In genomic region chr18:48940854-48941531, GRCh38 we compare ENCODE assay signal across 8 cellular contexts. TPM values are rescaled to one million over a fixed set of nuclear protein-coding genes. Genes with fewer than 3 reads are reported as not detected.
DNase-seq lines count a peak whose midpoint lies in the region; ATAC-seq, FAIRE-seq and TF ChIP-seq lines count a peak whose summit lies in the region.

No MANE protein-coding gene starts in this region.

- H3K4ac ChIP-seq in H1 (replicated peaks; ENCODE audit: insufficient read length, low read depth, low read length) = no peak overlapping the region

- peaks cover 80% of the 10 kb centered on the region for H3K36me3 Mint-ChIP-seq in activated CD4-positive, alpha-beta T cell treated with anti-CD3 and anti-CD28 coated beads, Interleukin-2, amount 10 ng/mL, durations not matched to agents 7 days and 5 days (ENCODE audit: low read depth)

- H4K91ac ChIP-seq in H1 (replicated peaks; ENCODE audit: insufficient read length, low read length) = no peak overlapping the region

- peak overlapping the region; percentile 15; the same call in 1 of the 2 replicates for H2BK20ac ChIP-seq in H1 (ENCODE audit: low read length)

- DNase-seq in activated CD4-positive, alpha-beta T cell treated with anti-CD3 and anti-CD28 coated beads, Interleukin-2, amount 10 ng/mL, durations not matched to agents 7 days and 5 days = peak; percentile 93
- no peak for DNase-seq in H1 (ENCODE audit: low read depth in 1 of 2, low spot score in 2 of 2)
- no peak for DNase-seq in NCI-H69 (lab: John Stamatoyannopoulos, UW)
- DNase-seq in NOMO-1 treated with DMSO at 0.1 percent for 48 hours (lab: John Stamatoyannopoulos, UW; ENCODE audit: unreplicated experiment) = no peak
- DNase-seq in ecto neural progenitor cell (ENCODE audit: low spot score) = no peak

- H3K23me2 ChIP-seq in H1 (ENCODE audit: low read depth, low read length) = no peaks in the 10 kb centered on the region

- H3K18ac ChIP-seq in H1 (ENCODE audit: extremely low read depth, low read length) = no peak overlapping the region

- H2BK15ac ChIP-seq in H1 (ENCODE audit: low read length) = peak overlapping the region; percentile 63; the same call in 1 of the 2 replicates

- H3K27me3 Mint-ChIP-seq in activated CD4-positive, alpha-beta T cell treated with anti-CD3 and anti-CD28 coated beads, Interleukin-2, amount 10 ng/mL, durations not matched to agents 7 days and 5 days = no peaks in the 10 kb centered on the region

- H3K27ac ChIP-seq in H1 (ENCODE audit: low read depth, low read length) = no peak overlapping the region
- peak overlapping the region; percentile 78 for H3K27ac ChIP-seq in skeletal muscle tissue (ENCODE audit: low read depth, low read length)

- peaks cover 3 to 31% of the 10 kb centered on the region in 2 experiments for H4K20me1 ChIP-seq in H1 (replicated peaks in 1 of 2; ENCODE audit: control insufficient read depth in 1 of 2, insufficient read depth in 2 of 2, low read length in 2 of 2)

- H3K9ac ChIP-seq in H1 (replicated peaks in 1 of 4; ENCODE audit: extremely low read depth in 1 of 4, low read depth in 3 of 4, low read length in 3 of 4) = no peak overlapping the region
- H3K9ac ChIP-seq in skeletal muscle tissue (ENCODE audit: low read depth in 1 of 3, low read length in 3 of 3) = peak overlapping the region in 1 of 3 donors; percentile 40

- 0 out of 2 replicates have a peak overlapping the region, but pooled peaks have one; percentile 35 for H2BK5ac ChIP-seq in H1 (ENCODE audit: low read depth, low read length)

- peak overlapping the region; percentile 98 for H3K27ac Mint-ChIP-seq in activated CD4-positive, alpha-beta T cell treated with anti-CD3 and anti-CD28 coated beads, Interleukin-2, amount 10 ng/mL, durations not matched to agents 7 days and 5 days

- no peak overlapping the region for H4K8ac ChIP-seq in H1 (ENCODE audit: extremely low read depth, insufficient read depth, low read length)

- no peak overlapping the region for H2BK120ac ChIP-seq in H1 (replicated peaks; ENCODE audit: low read depth, low read length)

- no peak overlapping the region; a peak in 1 of 4 replicates for H3K4me2 ChIP-seq in H1 (ENCODE audit: insufficient read depth in 1 of 2, low read depth in 2 of 2, low read length in 2 of 2)

- H2AFZ ChIP-seq in H1 (ENCODE audit: low read length) = no peak overlapping the region

- no peaks in the 10 kb centered on the region for H3K9me3 Mint-ChIP-seq in activated CD4-positive, alpha-beta T cell treated with anti-CD3 and anti-CD28 coated beads, Interleukin-2, amount 10 ng/mL, durations not matched to agents 7 days and 5 days

- peaks cover 2% of the 10 kb centered on the region; the same call in 1 of the 2 replicates for H3K79me1 ChIP-seq in H1 (ENCODE audit: low read depth, low read length)

- peaks cover 12 to 47% (median 28%) of the 10 kb centered on the region in 4 experiments for H3K4me1 ChIP-seq in H1 (replicated peaks in 1 of 4; ENCODE audit: control insufficient read depth in 3 of 4, insufficient read depth in 4 of 4, low read length in 3 of 4)
- H3K4me1 ChIP-seq in skeletal muscle tissue (ENCODE audit: control insufficient read depth in 3 of 3, insufficient read depth in 3 of 3, low read length in 3 of 3) = peaks cover 82 to 97% (median 96%) of the 10 kb centered on the region in 3 donors

- H2BK12ac ChIP-seq in H1 (ENCODE audit: low read depth, low read length) = peak overlapping the region; percentile 60; the same call in 1 of the 2 replicates

- H3K4me3 ChIP-seq in H1 (ENCODE audit: extremely low read depth in 1 of 4, insufficient read depth in 2 of 4, low read depth in 3 of 4, low read length in 4 of 4) (no peak overlapping the region), skeletal muscle tissue (ENCODE audit: low read length in 3 of 3) (no peak overlapping the region)

- CTCF ChIA-PET in activated CD4-positive, alpha-beta T cell treated with anti-CD3 and anti-CD28 coated beads, Interleukin-2, amount 10 ng/mL, durations not matched to agents 7 days and 5 days (lab: Charles Lee) = interaction anchor here (0.6 to 2.1 kb wide), 3 partner anchors 9 to 42 kb away, joined by 3 to 8 read pairs (median 4); no protein-coding TSS in a partner anchor
- CTCF ChIA-PET in H1 (lab: Charles Lee; ENCODE audit: partially characterized antibody) = interaction anchor here (0.7 to 1.8 kb wide), 5 partner anchors 10 to 169 kb away, joined by 3 to 7 read pairs (median 3); no protein-coding TSS in a partner anchor

- 85% methylated on average over 12 of the region's 12 CpGs; no CpG with 5 or more reads in 1 of the 2 experiments for WGBS in H1 (ENCODE audit: extremely low coverage in 1 of 2, insufficient coverage in 1 of 2, insufficient read length in 1 of 2, insufficient replicate concordance in 2 of 2, low coverage in 1 of 2, low lambda C conversion rate in 2 of 2, missing lambda C conversion rate in 1 of 2), 2 experiments

- H3K36me3 ChIP-seq in H1 (ENCODE audit: control insufficient read depth in 2 of 4, insufficient read depth in 4 of 4, low read length in 3 of 4) (no peaks in the 10 kb centered on the region; a peak in 1 of 8 replicates), skeletal muscle tissue (ENCODE audit: control insufficient read depth in 3 of 3, insufficient read depth in 3 of 3, low read length in 3 of 3) (peaks cover 6 to 26% (median 9%) of the 10 kb centered on the region in 3 donors)

- no peak overlapping the region for H3K14ac ChIP-seq in H1 (ENCODE audit: insufficient read length)

- ATAC-seq in GM18858 (IDR thresholded peaks at IDR 0.05; ENCODE audit: unreplicated experiment) (peak; percentile 66), HG03280 (IDR thresholded peaks at IDR 0.05; ENCODE audit: unreplicated experiment) (peak; percentile 48)

- FAIRE-seq in H1 (lab: Jason Lieb, UNC) = no peak

- H3K79me2 ChIP-seq in H1 (ENCODE audit: control insufficient read depth in 1 of 2, insufficient read depth in 2 of 2, low read length in 2 of 2) = peaks cover 39 to 85% of the 10 kb centered on the region in 2 experiments

- H3K23ac ChIP-seq in H1 (ENCODE audit: insufficient read length) = no peak overlapping the region

- no peak for TF ChIP-seq CTCF in H1 (IDR thresholded peaks at IDR 0.05; ENCODE audit: control extremely low read depth in 1 of 3, insufficient read depth in 1 of 3, low read depth in 1 of 3, low read length in 3 of 3)

- H3K9me3 ChIP-seq in H1 (ENCODE audit: insufficient read depth in 2 of 2, low read depth in 1 of 2, low read length in 1 of 2) (no peaks in the 10 kb centered on the region), skeletal muscle tissue (ENCODE audit: control insufficient read depth in 3 of 3, low read length in 3 of 3) (no peaks in the 10 kb centered on the region)

- no peak overlapping the region for H2AK5ac ChIP-seq in H1 (ENCODE audit: low read depth, low read length)

- POLR2A ChIA-PET in activated CD4-positive, alpha-beta T cell treated with anti-CD3 and anti-CD28 coated beads, Interleukin-2, amount 10 ng/mL, durations not matched to agents 7 days and 5 days (lab: Charles Lee) = no interaction called here
- POLR2A ChIA-PET in H1 (lab: Charles Lee; ENCODE audit: partially characterized antibody) = interaction anchor here (1.2 to 3.1 kb wide), 8 partner anchors 9 to 50 kb away, joined by 3 to 18 read pairs (median 4); no protein-coding TSS in a partner anchor

- H4K5ac ChIP-seq in H1 (ENCODE audit: insufficient read length, low read depth, low read length) = no peak overlapping the region

- no peak for TF ChIP-seq EP300 in H1 (IDR thresholded peaks at IDR 0.05; ENCODE audit: borderline replicate concordance in 1 of 2, low read depth in 2 of 2, low read length in 2 of 2)

- TF ChIP-seq RAD21 in H1 (IDR thresholded peaks at IDR 0.05 in 1 of 2, conservative IDR thresholded peaks at IDR 0.05 in 1 of 2; ENCODE audit: low read depth in 2 of 2, low read length in 2 of 2) = no peak

- H3K27me3 ChIP-seq in H1 (replicated peaks in 1 of 4; ENCODE audit: control insufficient read depth in 3 of 4, extremely low read depth in 1 of 4, insufficient read depth in 3 of 4, low read length in 3 of 4) (no peaks in the 10 kb centered on the region; a peak in 2 of 7 replicates), skeletal muscle tissue (ENCODE audit: control insufficient read depth in 3 of 3, insufficient read depth in 3 of 3, low read length in 3 of 3) (no peaks in the 10 kb centered on the region)

- peaks cover 95% of the 10 kb centered on the region for H3K4me1 Mint-ChIP-seq in activated CD4-positive, alpha-beta T cell treated with anti-CD3 and anti-CD28 coated beads, Interleukin-2, amount 10 ng/mL, durations not matched to agents 7 days and 5 days

- peak overlapping the region; percentile 77 for H3K4me3 Mint-ChIP-seq in activated CD4-positive, alpha-beta T cell treated with anti-CD3 and anti-CD28 coated beads, Interleukin-2, amount 10 ng/mL, durations not matched to agents 7 days and 5 days

- TF ChIP-seq POLR2A in H1 (IDR thresholded peaks at IDR 0.05; ENCODE audit: control extremely low read depth in 1 of 2, low read depth in 2 of 2, low read length in 2 of 2) = no peak

- no peak overlapping the region for H3K56ac ChIP-seq in H1 (replicated peaks; ENCODE audit: insufficient read length, low read depth, low read length)

TF ChIP-seq in H1, 55 proteins besides CTCF, POLR2A, EP300 and RAD21 (continues in another document):
- TF ChIP-seq ATF2 (IDR thresholded peaks at IDR 0.05; ENCODE audit: low read length) (no peak), SUZ12 (IDR thresholded peaks at IDR 0.05; ENCODE audit: low read length) (no peak), GTF2F1 (IDR thresholded peaks at IDR 0.05; ENCODE audit: borderline replicate concordance, low read depth, low read length) (no peak)

RNA-seq across cellular contexts. Expression of gene SMAD7, which starts 9.8 kb away (rescaled TPM):
- total RNA-seq in activated CD4-positive, alpha-beta T cell treated with anti-CD3 and anti-CD28 coated beads, Interleukin-2, amount 10 ng/mL, durations not matched to agents 7 days and 5 days = 10 to 100 TPM; 19.5 to 21.7 TPM
- total RNA-seq in H1 (2021; fragmentation: NEBNext Ultra II Directional; extraction: Animal tissue kit (Norgen Biotek cat#: 25700)) = 13.8 and 15.5 TPM in 2 replicates
- 6.5 and 6.6 TPM in 2 replicates for polyA plus RNA-seq in H1 (2011; rRNA removed)
- polyA plus RNA-seq in H1 (2011; cell fraction: cytosol; rRNA removed) = 6.1 TPM
- polyA plus RNA-seq in H1 (2011; cell fraction: nucleus; rRNA removed) = 9.4 TPM
- polyA plus RNA-seq in H1 (2012, experiment 1 of 2) = 3.7 to 4.5 TPM (median 4.3 TPM) in 4 replicates
- polyA plus RNA-seq in H1 (2012, experiment 2 of 2) = 4.8 TPM
- 12.4 TPM for polyA plus RNA-seq in H1 (2013, experiment 1 of 2)
- polyA plus RNA-seq in H1 (2013, experiment 2 of 2) = 12.0 TPM
- 10.3 and 13.5 TPM in 2 replicates for polyA minus RNA-seq in H1 (2011; rRNA and poly(A)+ RNA removed)
- 9.7 TPM for polyA minus RNA-seq in H1 (2011; cell fraction: cytosol; rRNA and poly(A)+ RNA removed)
- 9.4 TPM for polyA minus RNA-seq in H1 (2011; cell fraction: nucleus; rRNA and poly(A)+ RNA removed)
- 8.9 TPM for total RNA-seq in skeletal muscle tissue
